In the genomic region with DNA sequence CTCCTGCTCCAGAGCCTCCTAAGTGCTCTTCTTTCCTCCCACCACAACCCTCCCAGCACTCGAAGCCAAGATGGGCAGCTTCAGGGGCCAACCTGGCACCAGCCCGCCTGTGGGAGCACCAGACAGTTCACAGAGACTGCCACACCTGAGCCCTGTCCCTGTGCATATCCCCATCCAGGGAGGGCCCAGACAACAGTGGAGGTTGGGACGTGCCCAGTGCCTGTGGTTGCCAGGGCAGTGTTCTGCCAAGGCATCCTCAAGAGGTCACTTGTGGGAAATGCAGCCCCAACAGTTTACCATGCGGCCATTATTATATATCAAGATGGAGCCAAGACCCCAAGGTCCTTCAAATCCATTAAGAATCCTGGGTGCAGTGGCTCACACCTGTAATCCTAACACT, we compare ENCODE assay signal across 21 cellular contexts.
"Had no signal": no experiment of that assay in that cellular context is flagged by ENCODE, and none has a peak within 500 bp of the region (broad histone marks: within the 10 kb centered on the region; RNA-seq: fewer than 3 reads in every experiment).

No MANE protein-coding gene starts in this region.

- H3K36me3 ChIP-seq: ovary, sigmoid colon, thoracic aorta, tibial nerve, upper lobe of right lung, uterus had no signal

- H3K27me3 ChIP-seq: dorsolateral prefrontal cortex, ovary, sigmoid colon, tibial nerve, upper lobe of right lung, uterus had no signal

- DNase-seq: dorsolateral prefrontal cortex; effector CD4-positive, alpha-beta T cell; immature natural killer cell; islet precursor cell; kidney glomerular epithelial cell; mesenchymal stem cell; midbrain; naive thymus-derived CD8-positive, alpha-beta T cell; nephron progenitor cell; occipital lobe; ovary; posterior cingulate gyrus; psoas muscle; right cardiac atrium; sigmoid colon; stimulated activated CD4-positive, alpha-beta T cell treated with anti-CD3 and anti-CD28 coated beads, Interleukin-2, amount 100 ng/mL, for 24 hours; stimulated activated naive B cell treated with anti-CD40 and anti-IgM and Interleukin-4, amounts not matched to agents 10 μg/mL and 1 μg/mL and 100 μg/mL, for 72 hours; upper lobe of right lung; uterus had no signal

- H3K4me3 ChIP-seq: dorsolateral prefrontal cortex, ovary, psoas muscle, sigmoid colon, thoracic aorta, tibial nerve, upper lobe of right lung, uterus had no signal

- H3K4me1 ChIP-seq: psoas muscle, sigmoid colon, upper lobe of right lung, uterus had no signal

- H3K9me3 ChIP-seq: ovary, psoas muscle, sigmoid colon, thoracic aorta, tibial nerve, upper lobe of right lung, uterus had no signal

- H3K27ac ChIP-seq: ovary, psoas muscle, sigmoid colon, thoracic aorta, upper lobe of right lung, uterus had no signal

- ATAC-seq: naive thymus-derived CD8-positive, alpha-beta T cell; psoas muscle; stimulated activated naive B cell treated with anti-CD40 and anti-IgM and Interleukin-4, amounts not matched to agents 10 μg/mL and 1 μg/mL and 100 μg/mL, for 72 hours; upper lobe of right lung had no signal
